In genomic region chr2:26509141-26509540, GRCh38 we compare ENCODE assay signal across 21 cellular contexts. TPM values are rescaled to one million over a fixed set of nuclear protein-coding genes. Genes with fewer than 3 reads are reported as not detected.
"Had no signal": no experiment of that assay in that cellular context is flagged by ENCODE, and none has a peak within 500 bp of the region (broad histone marks: within the 10 kb centered on the region; RNA-seq: fewer than 3 reads in every experiment).

No MANE protein-coding gene starts in this region.

- H3K4me1 ChIP-seq: esophagus muscularis mucosa, foreskin keratinocyte, gastroesophageal sphincter, heart right ventricle, left lung, lower lobe of right lung had no signal

- H3K36me3 Mint-ChIP-seq: mesothelial cell of epicardium, naive B cell had no signal

- H3K27ac ChIP-seq: coronary artery, dorsolateral prefrontal cortex, esophagus muscularis mucosa, foreskin keratinocyte, gastroesophageal sphincter, heart right ventricle, left lung, lower lobe of right lung had no signal

- H3K9me3 Mint-ChIP-seq: mesothelial cell of epicardium, naive B cell had no signal

- H3K36me3 ChIP-seq: esophagus muscularis mucosa, gastroesophageal sphincter, heart right ventricle, left lung, lower lobe of right lung had no signal

- DNase-seq: dermis blood vessel endothelial cell; dorsolateral prefrontal cortex; effector CD4-positive, alpha-beta T cell; effector memory CD4-positive, alpha-beta T cell; foreskin keratinocyte; heart right ventricle; hippocampal formation; left cardiac atrium; left lung; left ventricle myocardium superior; lower lobe of right lung; mesenchymal stem cell; naive B cell had no signal

- H3K4me1 Mint-ChIP-seq: mesothelial cell of epicardium had no signal

- H3K4me3 ChIP-seq: coronary artery, dorsolateral prefrontal cortex, esophagus muscularis mucosa, gastroesophageal sphincter, heart right ventricle, left lung, lower lobe of right lung, mucosa of descending colon had no signal

- H3K9me3 ChIP-seq: esophagus muscularis mucosa, gastroesophageal sphincter, heart right ventricle, left lung, lower lobe of right lung, mucosa of descending colon had no signal

- H3K27ac Mint-ChIP-seq: mesothelial cell of epicardium had no signal

- H3K4me3 Mint-ChIP-seq: mesothelial cell of epicardium, naive B cell had no signal

- H3K27me3 ChIP-seq: dorsolateral prefrontal cortex, esophagus muscularis mucosa had no signal

RNA-seq across cellular contexts. Expression of gene OTOF, which starts 31.2 kb away (rescaled TPM):
- total RNA-seq: epithelial cell of proximal tubule, fibroblast of lung, foreskin keratinocyte, left ventricle myocardium superior had no signal
- polyA plus RNA-seq: fibroblast of lung, foreskin keratinocyte, keratinocyte had no signal
